Comparison of ENCODE assay signal across 8 cellular contexts in the genomic region with DNA sequence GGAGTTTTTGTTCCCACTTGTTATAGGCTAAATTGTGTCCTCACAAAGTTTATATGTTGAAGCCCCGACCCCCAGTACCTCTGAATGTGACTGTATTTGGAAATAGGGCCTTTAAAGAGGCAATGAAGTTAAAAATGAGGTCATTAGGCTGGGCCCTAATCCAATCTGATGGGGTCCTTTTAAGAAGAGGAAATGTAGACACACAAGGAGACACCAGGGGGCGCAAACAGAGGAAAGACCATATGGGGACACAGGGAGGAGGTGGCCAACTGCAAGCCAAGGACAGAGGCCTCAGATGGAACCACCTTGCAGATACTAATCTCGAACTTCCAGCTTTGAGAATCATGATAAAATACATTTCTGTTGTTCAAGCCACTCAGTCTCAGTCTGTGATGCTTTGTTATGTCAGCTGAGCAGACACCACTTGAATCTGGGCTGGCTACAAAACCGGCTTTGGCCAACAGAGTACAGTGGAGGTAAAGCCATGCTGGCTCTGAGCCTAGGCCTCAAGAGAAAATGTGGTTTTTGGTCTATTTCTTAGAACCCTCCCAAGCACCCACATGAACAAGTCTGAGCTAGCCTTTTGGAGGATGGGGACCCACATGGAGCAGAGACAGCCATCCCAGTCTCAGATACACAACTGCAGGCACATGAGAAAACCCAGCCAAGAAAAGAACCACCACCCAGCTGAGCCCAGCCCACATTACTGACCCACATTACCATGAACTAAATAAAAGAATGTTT. TPM values are rescaled to one million over a fixed set of nuclear protein-coding genes. Genes with fewer than 3 reads are reported as not detected.
DNase-seq lines count a peak whose midpoint lies in the region; ATAC-seq, FAIRE-seq and TF ChIP-seq lines count a peak whose summit lies in the region.
"Not testable (repeated sequence)": the region's sequence is repeated elsewhere in the genome, so short reads cannot be mapped to it uniquely, and the experiment has no call there.

No MANE protein-coding gene starts in this region.

- in situ Hi-C loops in GM23248 (cut with MboI) = not testable (repeated sequence)

- not testable (repeated sequence) for H3K27me3 ChIP-seq in BJ (ENCODE audit: control insufficient read depth, insufficient read depth, low read length); GM23248 (replicated peaks; ENCODE audit: insufficient read depth); Peyer's patch; H1 (replicated peaks in 1 of 4; ENCODE audit: control insufficient read depth in 3 of 4, extremely low read depth in 1 of 4, insufficient read depth in 3 of 4, low read length in 3 of 4); left lung

- H2BK15ac ChIP-seq in H1 (ENCODE audit: low read length) = not testable (repeated sequence)

- not testable (repeated sequence) for H2BK120ac ChIP-seq in H1 (replicated peaks; ENCODE audit: low read depth, low read length)

- H3K4me1 ChIP-seq in GM23248 (ENCODE audit: insufficient read depth); Peyer's patch; H1 (replicated peaks in 1 of 4; ENCODE audit: control insufficient read depth in 3 of 4, insufficient read depth in 4 of 4, low read length in 3 of 4); left lung: not testable (repeated sequence)

- not testable (repeated sequence) for H3K23me2 ChIP-seq in H1 (ENCODE audit: low read depth, low read length)

- H4K20me1 ChIP-seq in GM23248 (ENCODE audit: insufficient read depth); H1 (replicated peaks in 1 of 2; ENCODE audit: control insufficient read depth in 1 of 2, insufficient read depth in 2 of 2, low read length in 2 of 2): not testable (repeated sequence)

- WGBS in GM23248 (ENCODE audit: low coverage in 1 of 2, low lambda C conversion rate in 2 of 2, missing lambda C conversion rate in 2 of 2), 2 experiments = 49 to 61% methylated on average over 3 to 4 of the region's 4 CpGs
- 24% methylated on average over 3 of the region's 4 CpGs; no CpG with 5 or more reads in 1 of the 2 experiments for WGBS in H1 (ENCODE audit: extremely low coverage in 1 of 2, insufficient coverage in 1 of 2, insufficient read length in 1 of 2, insufficient replicate concordance in 2 of 2, low coverage in 1 of 2, low lambda C conversion rate in 2 of 2, missing lambda C conversion rate in 1 of 2), 2 experiments

- not testable (repeated sequence) for H3K4me1 Mint-ChIP-seq in activated CD8-positive, alpha-beta memory T cell treated with anti-CD3 and anti-CD28 coated beads, Interleukin-2, amount 10 ng/mL, durations not matched to agents 7 days and 5 days

- H3K27me3 Mint-ChIP-seq in activated CD8-positive, alpha-beta memory T cell treated with anti-CD3 and anti-CD28 coated beads, Interleukin-2, amount 10 ng/mL, durations not matched to agents 7 days and 5 days = not testable (repeated sequence)

- not testable (repeated sequence) for H3K27ac Mint-ChIP-seq in activated CD8-positive, alpha-beta memory T cell treated with anti-CD3 and anti-CD28 coated beads, Interleukin-2, amount 10 ng/mL, durations not matched to agents 7 days and 5 days

- not testable (repeated sequence) for H4K8ac ChIP-seq in H1 (ENCODE audit: extremely low read depth, insufficient read depth, low read length)

- intact Hi-C loops in left lung (cut with DNase I) = not testable (repeated sequence)

- not testable (repeated sequence) for TF ChIP-seq POLR2A in Peyer's patch (IDR thresholded peaks at IDR 0.05); H1 (IDR thresholded peaks at IDR 0.05; ENCODE audit: control extremely low read depth in 1 of 2, low read depth in 2 of 2, low read length in 2 of 2)

- TF ChIP-seq EP300 in H1 (IDR thresholded peaks at IDR 0.05; ENCODE audit: borderline replicate concordance in 1 of 2, low read depth in 2 of 2, low read length in 2 of 2) = not testable (repeated sequence)

- not testable (repeated sequence) for H3K23ac ChIP-seq in H1 (ENCODE audit: insufficient read length)

- not testable (repeated sequence) for TF ChIP-seq RAD21 in H1 (IDR thresholded peaks at IDR 0.05 in 1 of 2, conservative IDR thresholded peaks at IDR 0.05 in 1 of 2; ENCODE audit: low read depth in 2 of 2, low read length in 2 of 2)

- H2AK5ac ChIP-seq in H1 (ENCODE audit: low read depth, low read length) = not testable (repeated sequence)

- peak; percentile 72 for ATAC-seq in activated CD8-positive, alpha-beta memory T cell treated with anti-CD3 and anti-CD28 coated beads, Interleukin-2, amount 10 ng/mL, durations not matched to agents 7 days and 5 days
- peak; percentile 76 for ATAC-seq in left lung

- H2BK5ac ChIP-seq in H1 (ENCODE audit: low read depth, low read length) = not testable (repeated sequence)

- H2BK12ac ChIP-seq in H1 (ENCODE audit: low read depth, low read length) = not testable (repeated sequence)

- H3K36me3 Mint-ChIP-seq in activated CD8-positive, alpha-beta memory T cell treated with anti-CD3 and anti-CD28 coated beads, Interleukin-2, amount 10 ng/mL, durations not matched to agents 7 days and 5 days = not testable (repeated sequence)

- H3K27ac ChIP-seq in GM23248; Peyer's patch; H1 (ENCODE audit: low read depth, low read length); left lung: not testable (repeated sequence)

- not testable (repeated sequence) for H3K4me2 ChIP-seq in GM23248 (ENCODE audit: unreplicated experiment); H1 (ENCODE audit: insufficient read depth in 1 of 2, low read depth in 2 of 2, low read length in 2 of 2)

- H3F3A ChIP-seq in GM23248 (ENCODE audit: insufficient read depth) = not testable (repeated sequence)

- H3K4me3 ChIP-seq in BJ (ENCODE audit: low read depth, low read length); GM23248; Peyer's patch; H1 (ENCODE audit: extremely low read depth in 1 of 4, insufficient read depth in 2 of 4, low read depth in 3 of 4, low read length in 4 of 4); left lung: not testable (repeated sequence)

- H3K9me3 ChIP-seq in GM23248 (ENCODE audit: low read depth); Peyer's patch; H1 (ENCODE audit: insufficient read depth in 2 of 2, low read depth in 1 of 2, low read length in 1 of 2); left lung: not testable (repeated sequence)

- DNase-seq in BJ (ENCODE audit: low read depth) = peak; percentile 19
- peak; percentile 71 for DNase-seq in GM23248
- peak; percentile 28 for DNase-seq in NCI-H146 treated with DMSO at 0.1 percent for 48 hours (lab: John Stamatoyannopoulos, UW; ENCODE audit: unreplicated experiment)
- DNase-seq in Peyer's patch = peak in 2 of 3 donors; percentile 28 to 81
- peak; percentile 72 for DNase-seq in activated CD8-positive, alpha-beta memory T cell treated with anti-CD3 and anti-CD28 coated beads, Interleukin-2, amount 10 ng/mL, durations not matched to agents 7 days and 5 days
- peak in 1 of 2 experiments; percentile 74 for DNase-seq in H1 (ENCODE audit: low read depth in 1 of 2, low spot score in 2 of 2)
- DNase-seq in left lung = peak in 1 of 2 donors; percentile 47
- DNase-seq in stimulated activated CD4-positive, alpha-beta T cell treated with anti-CD3 and anti-CD28 coated beads, Interleukin-1b, Interleukin-23, amount 100 ng/mL, for 48 hours = peak; percentile 50

- POLR2A ChIA-PET in BJ (lab: Charles Lee); H1 (lab: Charles Lee; ENCODE audit: partially characterized antibody): not testable (repeated sequence)

- H4K5ac ChIP-seq in H1 (ENCODE audit: insufficient read length, low read depth, low read length) = not testable (repeated sequence)

- not testable (repeated sequence) for H2AFZ ChIP-seq in GM23248; H1 (ENCODE audit: low read length)

- H3K4ac ChIP-seq in H1 (replicated peaks; ENCODE audit: insufficient read length, low read depth, low read length) = not testable (repeated sequence)

- not testable (repeated sequence) for H3K79me1 ChIP-seq in H1 (ENCODE audit: low read depth, low read length)

- not testable (repeated sequence) for H3K56ac ChIP-seq in H1 (replicated peaks; ENCODE audit: insufficient read length, low read depth, low read length)

- not testable (repeated sequence) for H2BK20ac ChIP-seq in H1 (ENCODE audit: low read length)

- CTCF ChIA-PET in BJ (lab: Yijun Ruan, JAX); activated CD8-positive, alpha-beta memory T cell treated with anti-CD3 and anti-CD28 coated beads, Interleukin-2, amount 10 ng/mL, durations not matched to agents 7 days and 5 days (lab: Charles Lee); H1 (lab: Charles Lee; ENCODE audit: partially characterized antibody): not testable (repeated sequence)

- not testable (repeated sequence) for H3K79me2 ChIP-seq in GM23248 (ENCODE audit: insufficient read depth); H1 (ENCODE audit: control insufficient read depth in 1 of 2, insufficient read depth in 2 of 2, low read length in 2 of 2)

- peak; percentile 58 for FAIRE-seq in H1 (lab: Jason Lieb, UNC)

- not testable (repeated sequence) for H3K14ac ChIP-seq in H1 (ENCODE audit: insufficient read length)

- H3K18ac ChIP-seq in H1 (ENCODE audit: extremely low read depth, low read length) = not testable (repeated sequence)

- H4K91ac ChIP-seq in H1 (replicated peaks; ENCODE audit: insufficient read length, low read length) = not testable (repeated sequence)

- TF ChIP-seq CTCF in BJ (IDR thresholded peaks at IDR 0.05; ENCODE audit: insufficient read depth, low read depth, low read length) = peak; percentile 48
- peak in 3 of 6 experiments; percentile 23 to 53 (median 52) for TF ChIP-seq CTCF in Peyer's patch (IDR thresholded peaks at IDR 0.05)
- peak in 1 of 3 experiments; percentile 40; a peak in 1 of 4 replicates for TF ChIP-seq CTCF in H1 (IDR thresholded peaks at IDR 0.05; ENCODE audit: control extremely low read depth in 1 of 3, insufficient read depth in 1 of 3, low read depth in 1 of 3, low read length in 3 of 3)
- TF ChIP-seq CTCF in left lung (IDR thresholded peaks at IDR 0.05) = peak; percentile 28 to 39

- H3K9me2 ChIP-seq in GM23248 (ENCODE audit: insufficient read depth) = not testable (repeated sequence)

- H3K4me3 Mint-ChIP-seq in activated CD8-positive, alpha-beta memory T cell treated with anti-CD3 and anti-CD28 coated beads, Interleukin-2, amount 10 ng/mL, durations not matched to agents 7 days and 5 days = not testable (repeated sequence)

- H3K36me3 ChIP-seq in BJ (ENCODE audit: control insufficient read depth, insufficient read depth, low read length); GM23248 (ENCODE audit: low read depth); Peyer's patch; H1 (ENCODE audit: control insufficient read depth in 2 of 4, insufficient read depth in 4 of 4, low read length in 3 of 4); left lung: not testable (repeated sequence)

- not testable (repeated sequence) for H3K9me3 Mint-ChIP-seq in activated CD8-positive, alpha-beta memory T cell treated with anti-CD3 and anti-CD28 coated beads, Interleukin-2, amount 10 ng/mL, durations not matched to agents 7 days and 5 days (ENCODE audit: low read depth)

- not testable (repeated sequence) for H3K9ac ChIP-seq in GM23248; H1 (replicated peaks in 1 of 4; ENCODE audit: extremely low read depth in 1 of 4, low read depth in 3 of 4, low read length in 3 of 4)

RNA-seq across cellular contexts. Expression of gene ABCC6, which starts 20.7 kb away (rescaled TPM):
- polyA plus RNA-seq in BJ (2011; rRNA removed) (0.87 and 1.2 TPM in 2 replicates), GM23248 (2016; fragmentation: Nextera tagmentation; extraction: Ambion mirVana) (0.24 and 0.37 TPM in 2 replicates), H1 (2011; rRNA removed) (1.6 and 1.8 TPM in 2 replicates)
- polyA minus RNA-seq in BJ (2011; rRNA and poly(A)+ RNA removed) = 0.82 and 1.6 TPM in 2 replicates
- total RNA-seq in GM23248 (2014; rRNA removed; shearing (Covaris generic)) = not detected in 2 replicates
- total RNA-seq in Peyer's patch (100 to 1,000 TPM in 1 of 4 donors, 10 to 100 TPM in 3; 12.4 to 113 (median 76.2) TPM), left lung (10 to 100 TPM; 15.2 to 44.0 TPM)
- total RNA-seq in activated CD8-positive, alpha-beta memory T cell treated with anti-CD3 and anti-CD28 coated beads, Interleukin-2, amount 10 ng/mL, durations not matched to agents 7 days and 5 days = under 1 TPM in 1 of 2 experiments, not detected in 1; 0.16 TPM
- 1.3 and 1.8 TPM in 2 replicates for total RNA-seq in H1 (2021; fragmentation: NEBNext Ultra II Directional; extraction: Animal tissue kit (Norgen Biotek cat#: 25700))
- 2.2 TPM for polyA plus RNA-seq in H1 (2011; cell fraction: cytosol; rRNA removed)
- polyA plus RNA-seq in H1 (2011; cell fraction: nucleus; rRNA removed) = 4.1 TPM
- polyA plus RNA-seq in H1 (2012, experiment 1 of 2) = 0.87 to 1.8 TPM (median 1.5 TPM) in 4 replicates
- polyA plus RNA-seq in H1 (2012, experiment 2 of 2) = 0.67 TPM
- 1.4 TPM for polyA plus RNA-seq in H1 (2013, experiment 1 of 2)
- 1.3 TPM for polyA plus RNA-seq in H1 (2013, experiment 2 of 2)
- polyA minus RNA-seq in H1 (2011; rRNA and poly(A)+ RNA removed) = 2.0 and 2.7 TPM in 2 replicates
- polyA minus RNA-seq in H1 (2011; cell fraction: cytosol; rRNA and poly(A)+ RNA removed) = 1.4 TPM
- polyA minus RNA-seq in H1 (2011; cell fraction: nucleus; rRNA and poly(A)+ RNA removed) = 5.4 TPM

RNA-seq across cellular contexts. Expression of gene NOMO3, which starts 29.8 kb away (rescaled TPM):
- polyA plus RNA-seq in BJ (2011; rRNA removed) = 57.0 and 77.4 TPM in 2 replicates
- 51.4 and 122 TPM in 2 replicates for polyA minus RNA-seq in BJ (2011; rRNA and poly(A)+ RNA removed)
- total RNA-seq in GM23248 (2014; rRNA removed; shearing (Covaris generic)) = 18.7 and 28.7 TPM in 2 replicates
- polyA plus RNA-seq in GM23248 (2016; fragmentation: Nextera tagmentation; extraction: Ambion mirVana) = 10.1 and 10.6 TPM in 2 replicates
- total RNA-seq in Peyer's patch = 10 to 100 TPM; 28.1 to 70.4 (median 51.1) TPM
- total RNA-seq in activated CD8-positive, alpha-beta memory T cell treated with anti-CD3 and anti-CD28 coated beads, Interleukin-2, amount 10 ng/mL, durations not matched to agents 7 days and 5 days = 10 to 100 TPM; 26.0 to 26.4 TPM
- total RNA-seq in H1 (2021; fragmentation: NEBNext Ultra II Directional; extraction: Animal tissue kit (Norgen Biotek cat#: 25700)) = 57.1 and 60.9 TPM in 2 replicates
- 18.7 and 23.7 TPM in 2 replicates for polyA plus RNA-seq in H1 (2011; rRNA removed)
- 33.9 TPM for polyA plus RNA-seq in H1 (2011; cell fraction: cytosol; rRNA removed)
- 58.1 TPM for polyA plus RNA-seq in H1 (2011; cell fraction: nucleus; rRNA removed)
- polyA plus RNA-seq in H1 (2012, experiment 1 of 2) = 35.9 to 42.1 TPM (median 41.4 TPM) in 4 replicates
- 19.3 TPM for polyA plus RNA-seq in H1 (2012, experiment 2 of 2)
- 71.4 TPM for polyA plus RNA-seq in H1 (2013, experiment 1 of 2)
- 66.9 TPM for polyA plus RNA-seq in H1 (2013, experiment 2 of 2)
- 85.0 and 123 TPM in 2 replicates for polyA minus RNA-seq in H1 (2011; rRNA and poly(A)+ RNA removed)
- polyA minus RNA-seq in H1 (2011; cell fraction: cytosol; rRNA and poly(A)+ RNA removed) = 94.1 TPM
- 73.6 TPM for polyA minus RNA-seq in H1 (2011; cell fraction: nucleus; rRNA and poly(A)+ RNA removed)
- 10 to 100 TPM; 43.5 to 58.0 TPM for total RNA-seq in left lung
